Comparison of ENCODE assay signal across 1 cellular context in the genomic region with DNA sequence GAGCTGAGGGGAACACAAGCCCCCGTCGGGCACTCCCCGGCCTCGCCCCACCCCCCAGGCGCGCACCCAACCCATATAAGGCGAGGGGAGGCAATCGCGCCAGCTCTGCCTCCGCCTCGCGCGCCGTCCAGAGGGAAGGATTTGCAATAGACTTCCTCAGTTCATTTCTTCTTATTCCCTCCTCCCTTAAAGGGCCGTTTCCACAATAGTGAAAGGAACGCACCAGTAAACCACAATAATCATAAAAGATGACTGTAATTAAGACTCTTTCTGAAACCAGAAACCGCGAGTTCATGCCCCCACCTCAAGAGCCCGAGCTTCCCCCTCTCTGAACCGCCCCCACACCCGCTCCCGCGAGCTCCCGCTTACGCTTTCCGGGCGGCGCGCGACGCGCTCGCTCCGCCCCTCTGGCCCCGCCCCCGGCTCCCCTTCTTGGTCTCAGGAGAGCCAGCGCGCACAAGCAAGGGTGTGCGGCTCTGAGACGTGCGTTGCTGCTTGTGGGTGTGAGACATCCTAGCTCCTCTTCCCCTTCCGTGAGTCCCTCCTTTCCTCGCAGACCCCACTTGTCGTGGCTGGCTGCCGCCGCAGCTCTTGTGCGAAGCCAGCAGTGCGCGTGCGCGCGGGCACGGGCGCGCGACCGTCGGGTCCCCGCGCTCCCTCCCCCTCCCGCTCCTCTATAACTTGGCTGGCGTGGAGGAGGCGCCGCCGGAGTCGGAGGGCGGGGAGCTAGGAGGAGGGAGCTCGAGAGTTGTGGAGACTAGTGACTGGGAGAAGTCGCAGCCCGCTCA.
TF ChIP-seq lines count a peak whose summit lies in the region.

A gene with protein sequence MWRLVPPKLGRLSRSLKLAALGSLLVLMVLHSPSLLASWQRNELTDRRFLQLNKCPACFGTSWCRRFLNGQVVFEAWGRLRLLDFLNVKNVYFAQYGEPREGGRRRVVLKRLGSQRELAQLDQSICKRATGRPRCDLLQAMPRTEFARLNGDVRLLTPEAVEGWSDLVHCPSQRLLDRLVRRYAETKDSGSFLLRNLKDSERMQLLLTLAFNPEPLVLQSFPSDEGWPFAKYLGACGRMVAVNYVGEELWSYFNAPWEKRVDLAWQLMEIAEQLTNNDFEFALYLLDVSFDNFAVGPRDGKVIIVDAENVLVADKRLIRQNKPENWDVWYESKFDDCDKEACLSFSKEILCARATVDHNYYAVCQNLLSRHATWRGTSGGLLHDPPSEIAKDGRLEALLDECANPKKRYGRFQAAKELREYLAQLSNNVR (plus strand): TSS at position 457 of the 788 bp plus-strand sequence. CDS start 510 bp downstream, outside the sequence.

TF ChIP-seq in K562, 482 proteins besides CTCF, POLR2A, EP300 and RAD21 (continued from another document and continues in another):
- TF ChIP-seq, protein P1, sequence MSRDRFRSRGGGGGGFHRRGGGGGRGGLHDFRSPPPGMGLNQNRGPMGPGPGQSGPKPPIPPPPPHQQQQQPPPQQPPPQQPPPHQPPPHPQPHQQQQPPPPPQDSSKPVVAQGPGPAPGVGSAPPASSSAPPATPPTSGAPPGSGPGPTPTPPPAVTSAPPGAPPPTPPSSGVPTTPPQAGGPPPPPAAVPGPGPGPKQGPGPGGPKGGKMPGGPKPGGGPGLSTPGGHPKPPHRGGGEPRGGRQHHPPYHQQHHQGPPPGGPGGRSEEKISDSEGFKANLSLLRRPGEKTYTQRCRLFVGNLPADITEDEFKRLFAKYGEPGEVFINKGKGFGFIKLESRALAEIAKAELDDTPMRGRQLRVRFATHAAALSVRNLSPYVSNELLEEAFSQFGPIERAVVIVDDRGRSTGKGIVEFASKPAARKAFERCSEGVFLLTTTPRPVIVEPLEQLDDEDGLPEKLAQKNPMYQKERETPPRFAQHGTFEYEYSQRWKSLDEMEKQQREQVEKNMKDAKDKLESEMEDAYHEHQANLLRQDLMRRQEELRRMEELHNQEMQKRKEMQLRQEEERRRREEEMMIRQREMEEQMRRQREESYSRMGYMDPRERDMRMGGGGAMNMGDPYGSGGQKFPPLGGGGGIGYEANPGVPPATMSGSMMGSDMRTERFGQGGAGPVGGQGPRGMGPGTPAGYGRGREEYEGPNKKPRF (IDR thresholded peaks at IDR 0.05; ENCODE audit: low read depth, low read length), result no peak
- no peak for TF ChIP-seq NCOA1 (IDR thresholded peaks at IDR 0.05; ENCODE audit: low read depth)
- TF ChIP-seq ZNF780A (CRISPR knock-in tag; IDR thresholded peaks at IDR 0.05), result no peak
- TF ChIP-seq, protein P2, sequence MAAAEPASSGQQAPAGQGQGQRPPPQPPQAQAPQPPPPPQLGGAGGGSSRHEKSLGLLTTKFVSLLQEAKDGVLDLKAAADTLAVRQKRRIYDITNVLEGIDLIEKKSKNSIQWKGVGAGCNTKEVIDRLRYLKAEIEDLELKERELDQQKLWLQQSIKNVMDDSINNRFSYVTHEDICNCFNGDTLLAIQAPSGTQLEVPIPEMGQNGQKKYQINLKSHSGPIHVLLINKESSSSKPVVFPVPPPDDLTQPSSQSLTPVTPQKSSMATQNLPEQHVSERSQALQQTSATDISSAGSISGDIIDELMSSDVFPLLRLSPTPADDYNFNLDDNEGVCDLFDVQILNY (CRISPR knock-in tag; IDR thresholded peaks at IDR 0.05), result no peak
- no peak for TF ChIP-seq HLTF (IDR thresholded peaks at IDR 0.05)
- TF ChIP-seq, protein P3, sequence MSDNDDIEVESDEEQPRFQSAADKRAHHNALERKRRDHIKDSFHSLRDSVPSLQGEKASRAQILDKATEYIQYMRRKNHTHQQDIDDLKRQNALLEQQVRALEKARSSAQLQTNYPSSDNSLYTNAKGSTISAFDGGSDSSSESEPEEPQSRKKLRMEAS (CRISPR knock-in tag; IDR thresholded peaks at IDR 0.05), result no peak
- TF ChIP-seq NFE2L1 (tag; IDR thresholded peaks at IDR 0.05; ENCODE audit: borderline replicate concordance, low read depth), result no peak
- TF ChIP-seq NCOA2 (IDR thresholded peaks at IDR 0.05; ENCODE audit: partially characterized antibody in 2 of 2), result no peak
- TF ChIP-seq NFXL1 (CRISPR knock-in tag; IDR thresholded peaks at IDR 0.05), result no peak
- TF ChIP-seq, protein P4, sequence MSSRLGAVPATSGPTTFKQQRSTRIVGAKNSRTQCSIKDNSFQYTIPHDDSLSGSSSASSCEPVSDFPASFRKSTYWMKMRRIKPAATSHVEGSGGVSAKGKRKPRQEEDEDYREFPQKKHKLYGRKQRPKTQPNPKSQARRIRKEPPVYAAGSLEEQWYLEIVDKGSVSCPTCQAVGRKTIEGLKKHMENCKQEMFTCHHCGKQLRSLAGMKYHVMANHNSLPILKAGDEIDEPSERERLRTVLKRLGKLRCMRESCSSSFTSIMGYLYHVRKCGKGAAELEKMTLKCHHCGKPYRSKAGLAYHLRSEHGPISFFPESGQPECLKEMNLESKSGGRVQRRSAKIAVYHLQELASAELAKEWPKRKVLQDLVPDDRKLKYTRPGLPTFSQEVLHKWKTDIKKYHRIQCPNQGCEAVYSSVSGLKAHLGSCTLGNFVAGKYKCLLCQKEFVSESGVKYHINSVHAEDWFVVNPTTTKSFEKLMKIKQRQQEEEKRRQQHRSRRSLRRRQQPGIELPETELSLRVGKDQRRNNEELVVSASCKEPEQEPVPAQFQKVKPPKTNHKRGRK (tag; IDR thresholded peaks at IDR 0.05), result no peak
- TF ChIP-seq PYGO2 (tag; IDR thresholded peaks at IDR 0.05), result no peak
- TF ChIP-seq, protein P5, sequence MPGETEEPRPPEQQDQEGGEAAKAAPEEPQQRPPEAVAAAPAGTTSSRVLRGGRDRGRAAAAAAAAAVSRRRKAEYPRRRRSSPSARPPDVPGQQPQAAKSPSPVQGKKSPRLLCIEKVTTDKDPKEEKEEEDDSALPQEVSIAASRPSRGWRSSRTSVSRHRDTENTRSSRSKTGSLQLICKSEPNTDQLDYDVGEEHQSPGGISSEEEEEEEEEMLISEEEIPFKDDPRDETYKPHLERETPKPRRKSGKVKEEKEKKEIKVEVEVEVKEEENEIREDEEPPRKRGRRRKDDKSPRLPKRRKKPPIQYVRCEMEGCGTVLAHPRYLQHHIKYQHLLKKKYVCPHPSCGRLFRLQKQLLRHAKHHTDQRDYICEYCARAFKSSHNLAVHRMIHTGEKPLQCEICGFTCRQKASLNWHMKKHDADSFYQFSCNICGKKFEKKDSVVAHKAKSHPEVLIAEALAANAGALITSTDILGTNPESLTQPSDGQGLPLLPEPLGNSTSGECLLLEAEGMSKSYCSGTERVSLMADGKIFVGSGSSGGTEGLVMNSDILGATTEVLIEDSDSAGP (CRISPR knock-in tag; IDR thresholded peaks at IDR 0.05), result no peak
- TF ChIP-seq, protein P6, sequence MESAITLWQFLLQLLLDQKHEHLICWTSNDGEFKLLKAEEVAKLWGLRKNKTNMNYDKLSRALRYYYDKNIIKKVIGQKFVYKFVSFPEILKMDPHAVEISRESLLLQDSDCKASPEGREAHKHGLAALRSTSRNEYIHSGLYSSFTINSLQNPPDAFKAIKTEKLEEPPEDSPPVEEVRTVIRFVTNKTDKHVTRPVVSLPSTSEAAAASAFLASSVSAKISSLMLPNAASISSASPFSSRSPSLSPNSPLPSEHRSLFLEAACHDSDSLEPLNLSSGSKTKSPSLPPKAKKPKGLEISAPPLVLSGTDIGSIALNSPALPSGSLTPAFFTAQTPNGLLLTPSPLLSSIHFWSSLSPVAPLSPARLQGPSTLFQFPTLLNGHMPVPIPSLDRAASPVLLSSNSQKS (CRISPR knock-in tag; IDR thresholded peaks at IDR 0.05), result no peak
- no peak for TF ChIP-seq MCM2 (IDR thresholded peaks at IDR 0.05; ENCODE audit: low read depth)
- TF ChIP-seq DMBX1 (CRISPR knock-in tag; IDR thresholded peaks at IDR 0.05; ENCODE audit: borderline replicate concordance), result no peak; the same call in 1 of the 2 replicates
- peak; percentile 63 for TF ChIP-seq KDM5B (IDR thresholded peaks at IDR 0.05; ENCODE audit: insufficient replicate concordance, low read depth, low read length)
- TF ChIP-seq, protein P7, sequence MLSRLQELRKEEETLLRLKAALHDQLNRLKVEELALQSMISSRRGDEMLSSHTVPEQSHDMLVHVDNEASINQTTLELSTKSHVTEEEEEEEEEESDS (CRISPR knock-in tag; IDR thresholded peaks at IDR 0.05), result no peak
- peak; percentile 92 for TF ChIP-seq POLR2H (tag; IDR thresholded peaks at IDR 0.05; ENCODE audit: low read depth)
- TF ChIP-seq ZKSCAN8 (CRISPR knock-in tag; IDR thresholded peaks at IDR 0.05), result no peak
- no peak for TF ChIP-seq NFYB (IDR thresholded peaks at IDR 0.05; ENCODE audit: extremely low read depth, insufficient read length)
- no peak for TF ChIP-seq SRSF7 (optimal IDR thresholded peaks at IDR 0.05; ENCODE audit: low read depth, low read length)
- TF ChIP-seq KLF1 (tag; IDR thresholded peaks at IDR 0.05), result no peak
- peak; percentile 96 for TF ChIP-seq ZNF263 (CRISPR knock-in tag; IDR thresholded peaks at IDR 0.05; ENCODE audit: borderline replicate concordance)
- TF ChIP-seq XRCC5 (IDR thresholded peaks at IDR 0.05; ENCODE audit: low read depth, low read length), result peak; percentile 33; the same call in 1 of the 2 replicates
- TF ChIP-seq, protein P8, sequence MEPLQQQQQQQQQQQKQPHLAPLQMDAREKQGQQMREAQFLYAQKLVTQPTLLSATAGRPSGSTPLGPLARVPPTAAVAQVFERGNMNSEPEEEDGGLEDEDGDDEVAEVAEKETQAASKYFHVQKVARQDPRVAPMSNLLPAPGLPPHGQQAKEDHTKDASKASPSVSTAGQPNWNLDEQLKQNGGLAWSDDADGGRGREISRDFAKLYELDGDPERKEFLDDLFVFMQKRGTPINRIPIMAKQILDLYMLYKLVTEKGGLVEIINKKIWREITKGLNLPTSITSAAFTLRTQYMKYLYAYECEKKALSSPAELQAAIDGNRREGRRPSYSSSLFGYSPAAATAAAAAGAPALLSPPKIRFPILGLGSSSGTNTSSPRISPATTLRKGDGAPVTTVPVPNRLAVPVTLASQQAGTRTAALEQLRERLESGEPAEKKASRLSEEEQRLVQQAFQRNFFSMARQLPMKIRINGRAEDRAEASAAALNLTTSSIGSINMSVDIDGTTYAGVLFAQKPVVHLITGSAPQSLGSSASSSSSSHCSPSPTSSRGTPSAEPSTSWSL (CRISPR knock-in tag; IDR thresholded peaks at IDR 0.05; ENCODE audit: borderline replicate concordance), result no peak; the same call in 1 of the 2 replicates
- no peak; the same call in 1 of the 2 replicates for TF ChIP-seq E2F3 (CRISPR knock-in tag; IDR thresholded peaks at IDR 0.05)
- no peak for TF ChIP-seq NEUROD1 (IDR thresholded peaks at IDR 0.05; ENCODE audit: borderline replicate concordance, low read depth, low read length, partially characterized antibody)
- TF ChIP-seq, protein P9, sequence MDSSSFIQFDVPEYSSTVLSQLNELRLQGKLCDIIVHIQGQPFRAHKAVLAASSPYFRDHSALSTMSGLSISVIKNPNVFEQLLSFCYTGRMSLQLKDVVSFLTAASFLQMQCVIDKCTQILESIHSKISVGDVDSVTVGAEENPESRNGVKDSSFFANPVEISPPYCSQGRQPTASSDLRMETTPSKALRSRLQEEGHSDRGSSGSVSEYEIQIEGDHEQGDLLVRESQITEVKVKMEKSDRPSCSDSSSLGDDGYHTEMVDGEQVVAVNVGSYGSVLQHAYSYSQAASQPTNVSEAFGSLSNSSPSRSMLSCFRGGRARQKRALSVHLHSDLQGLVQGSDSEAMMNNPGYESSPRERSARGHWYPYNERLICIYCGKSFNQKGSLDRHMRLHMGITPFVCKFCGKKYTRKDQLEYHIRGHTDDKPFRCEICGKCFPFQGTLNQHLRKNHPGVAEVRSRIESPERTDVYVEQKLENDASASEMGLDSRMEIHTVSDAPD (CRISPR knock-in tag; IDR thresholded peaks at IDR 0.05), result no peak
- no peak; the same call in 1 of the 2 replicates for TF ChIP-seq JUND (IDR thresholded peaks at IDR 0.05; ENCODE audit: borderline replicate concordance, low read depth, low read length)
- TF ChIP-seq JUND (tag; IDR thresholded peaks at IDR 0.05; ENCODE audit: borderline replicate concordance, low read depth, low read length), result no peak
- no peak for TF ChIP-seq FOXA3 (CRISPR knock-in tag; conservative IDR thresholded peaks at IDR 0.05 in 1 of 2, IDR thresholded peaks at IDR 0.05 in 1 of 2)
- peak; percentile 79; the same call in 1 of the 2 replicates for TF ChIP-seq ZNF175 (CRISPR knock-in tag; IDR thresholded peaks at IDR 0.05; ENCODE audit: low read depth)
- TF ChIP-seq NONO (IDR thresholded peaks at IDR 0.05; ENCODE audit: low read depth in 2 of 2, low read length in 1 of 2), result no peak; a peak in 1 of 4 replicates
- TF ChIP-seq, protein P10, sequence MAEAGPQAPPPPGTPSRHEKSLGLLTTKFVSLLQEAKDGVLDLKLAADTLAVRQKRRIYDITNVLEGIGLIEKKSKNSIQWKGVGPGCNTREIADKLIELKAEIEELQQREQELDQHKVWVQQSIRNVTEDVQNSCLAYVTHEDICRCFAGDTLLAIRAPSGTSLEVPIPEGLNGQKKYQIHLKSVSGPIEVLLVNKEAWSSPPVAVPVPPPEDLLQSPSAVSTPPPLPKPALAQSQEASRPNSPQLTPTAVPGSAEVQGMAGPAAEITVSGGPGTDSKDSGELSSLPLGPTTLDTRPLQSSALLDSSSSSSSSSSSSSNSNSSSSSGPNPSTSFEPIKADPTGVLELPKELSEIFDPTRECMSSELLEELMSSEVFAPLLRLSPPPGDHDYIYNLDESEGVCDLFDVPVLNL (CRISPR knock-in tag; IDR thresholded peaks at IDR 0.05; ENCODE audit: low read depth), result no peak
- peak; percentile 64 for TF ChIP-seq NFIC (IDR thresholded peaks at IDR 0.05)
- no peak for TF ChIP-seq ZZZ3 (IDR thresholded peaks at IDR 0.05)
- no peak for TF ChIP-seq MCM3 (IDR thresholded peaks at IDR 0.05)
- TF ChIP-seq, protein P11, sequence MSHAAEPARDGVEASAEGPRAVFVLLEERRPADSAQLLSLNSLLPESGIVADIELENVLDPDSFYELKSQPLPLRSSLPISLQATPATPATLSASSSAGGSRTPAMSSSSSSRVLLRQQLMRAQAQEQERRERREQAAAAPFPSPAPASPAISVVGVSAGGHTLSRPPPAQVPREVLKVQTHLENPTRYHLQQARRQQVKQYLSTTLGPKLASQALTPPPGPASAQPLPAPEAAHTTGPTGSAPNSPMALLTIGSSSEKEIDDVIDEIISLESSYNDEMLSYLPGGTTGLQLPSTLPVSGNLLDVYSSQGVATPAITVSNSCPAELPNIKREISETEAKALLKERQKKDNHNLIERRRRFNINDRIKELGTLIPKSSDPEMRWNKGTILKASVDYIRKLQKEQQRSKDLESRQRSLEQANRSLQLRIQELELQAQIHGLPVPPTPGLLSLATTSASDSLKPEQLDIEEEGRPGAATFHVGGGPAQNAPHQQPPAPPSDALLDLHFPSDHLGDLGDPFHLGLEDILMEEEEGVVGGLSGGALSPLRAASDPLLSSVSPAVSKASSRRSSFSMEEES (CRISPR knock-in tag; IDR thresholded peaks at IDR 0.05), result no peak
- no peak for TF ChIP-seq PRMT5 (CRISPR knock-in tag; IDR thresholded peaks at IDR 0.05)
- TF ChIP-seq RB1 (IDR thresholded peaks at IDR 0.05; ENCODE audit: low read depth), result peak; percentile 50; the same call in 1 of the 2 replicates
- TF ChIP-seq EHMT2 (IDR thresholded peaks at IDR 0.05), result no peak
